Comparison of ENCODE assay signal across 8 cellular contexts in the genomic region with DNA sequence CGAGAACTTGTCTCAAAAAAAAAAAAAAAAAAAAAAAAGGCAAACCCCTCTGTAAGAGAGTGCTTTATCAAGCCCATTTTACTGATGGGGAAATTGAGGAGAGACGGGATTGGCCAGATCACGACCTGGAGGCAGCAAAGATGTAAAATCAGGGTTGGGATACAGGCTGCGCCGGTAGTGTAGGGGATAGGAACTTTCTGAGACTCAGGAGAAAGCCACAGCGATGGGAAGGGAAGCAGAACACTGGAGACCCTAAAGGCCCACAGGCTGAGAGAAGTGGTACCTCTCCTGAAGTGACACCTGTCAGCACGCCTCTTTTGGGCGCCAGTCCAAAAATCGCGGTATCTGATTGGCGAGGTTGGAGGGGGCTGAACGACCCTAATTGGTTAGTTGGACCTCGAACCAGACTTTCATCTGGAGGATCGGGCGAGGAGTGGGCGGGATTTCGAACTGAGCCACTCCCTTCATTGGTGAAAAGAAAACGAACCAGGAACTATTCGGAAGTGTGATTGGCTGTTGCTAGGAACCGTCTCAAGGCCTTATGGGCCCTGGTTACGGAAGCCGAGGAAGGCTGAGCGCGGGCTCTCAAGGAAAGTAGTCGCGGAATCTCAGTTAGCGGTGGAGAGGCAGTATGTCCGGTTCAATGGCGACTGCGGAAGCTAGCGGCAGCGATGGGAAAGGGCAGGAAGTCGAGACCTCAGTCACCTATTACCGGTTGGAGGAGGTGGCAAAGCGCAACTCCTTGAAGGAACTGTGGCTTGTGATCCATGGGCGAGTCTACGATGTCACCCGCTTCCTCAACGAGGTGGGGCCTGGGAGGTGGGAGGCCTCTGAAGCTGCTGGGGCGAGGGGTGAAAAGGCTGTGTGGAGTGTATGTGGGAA. TPM values are rescaled to one million over a fixed set of nuclear protein-coding genes. Genes with fewer than 3 reads are reported as not detected.
DNase-seq lines count a peak whose midpoint lies in the region; ATAC-seq, FAIRE-seq and TF ChIP-seq lines count a peak whose summit lies in the region.

A gene with protein sequence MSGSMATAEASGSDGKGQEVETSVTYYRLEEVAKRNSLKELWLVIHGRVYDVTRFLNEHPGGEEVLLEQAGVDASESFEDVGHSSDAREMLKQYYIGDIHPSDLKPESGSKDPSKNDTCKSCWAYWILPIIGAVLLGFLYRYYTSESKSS (plus strand): TSS at position 567 of the 882 bp plus-strand sequence. CDS start 65 bp downstream, at position 632.

- peaks cover 46% of the 10 kb centered on the region for H3K79me2 ChIP-seq in OCI-LY7 (ENCODE audit: insufficient read depth, low read depth, low read length)

- H4K20me1 ChIP-seq in OCI-LY7 (ENCODE audit: insufficient read depth, low read length) = no peaks in the 10 kb centered on the region

- no peaks in the 10 kb centered on the region for H3K9me2 ChIP-seq in OCI-LY7 (ENCODE audit: insufficient read depth, low read length)

- H3K9me3 ChIP-seq in OCI-LY7 (ENCODE audit: low read length) = peaks cover 13% of the 10 kb centered on the region; the same call in 1 of the 2 replicates

- DNase-seq in D721Med (ENCODE audit: insufficient read length, low spot score) = peak; percentile 47
- DNase-seq in HuH-7.5 (ENCODE audit: low spot score) = peak; percentile 91
- peak; percentile 99 for DNase-seq in OCI-LY7 (ENCODE audit: low spot score)
- DNase-seq in activated T-cell treated with anti-CD3 and anti-CD28 coated beads for 1 hour (ENCODE audit: low read depth) = peak; percentile 90
- DNase-seq in epidermal melanocyte (ENCODE audit: insufficient read length, low spot score) = peak; percentile 98
- DNase-seq in middle frontal gyrus (ENCODE audit: extremely low spot score, low spot score) = peak; percentile 91
- DNase-seq in stimulated activated CD8-positive, alpha-beta memory T cell treated with anti-CD3 and anti-CD28 coated beads, Interleukin-2, amount 100 ng/mL, for 48 hours (ENCODE audit: low read depth in 2 of 2) = peak; percentile 84 to 92

- CTCF ChIA-PET in OCI-LY7 (lab: Charles Lee; ENCODE audit: unreplicated experiment) = no interaction called here

- intact Hi-C loops in OCI-LY7 (cut with micrococcal nuclease; ENCODE audit: unreplicated experiment) = loop anchor here (10.0 kb wide), 1 partner anchor 141 kb away; a partner anchor contains a TSS

- peak within 1 kb of the TSS; percentile 73 for H3K27ac ChIP-seq in OCI-LY7 (ENCODE audit: low read depth, low read length, poor library complexity, severe bottlenecking)

- POLR2A ChIA-PET in OCI-LY7 (lab: Charles Lee) = interaction anchor here (0.7 to 1.8 kb wide), 6 partner anchors 11 to 700 kb away, joined by 3 to 6 read pairs (median 4); a partner anchor contains a TSS

- peak within 1 kb of the TSS; percentile 46; the same call in 1 of the 2 replicates for H2AFZ ChIP-seq in OCI-LY7 (ENCODE audit: low read length)

- H3K36me3 ChIP-seq in OCI-LY7 (ENCODE audit: insufficient read depth, low read length) = peaks cover 29% of the 10 kb centered on the region

- no peak for TF ChIP-seq CTCF in D721Med (IDR thresholded peaks at IDR 0.05; ENCODE audit: insufficient read depth, missing control alignments)
- TF ChIP-seq CTCF in OCI-LY7 (conservative IDR thresholded peaks at IDR 0.05; ENCODE audit: low read length) = no peak

- peak; percentile 88 for ATAC-seq in GM21526 (IDR thresholded peaks at IDR 0.05; ENCODE audit: low FRiP score, unreplicated experiment)

- H3K4me2 ChIP-seq in OCI-LY7 (ENCODE audit: low read length) = peak within 1 kb of the TSS; percentile 84

- H3K4me3 ChIP-seq in OCI-LY7 (ENCODE audit: low read depth, low read length, poor library complexity, severe bottlenecking) = peak within 1 kb of the TSS; percentile 84

- no peak for FAIRE-seq in D721Med (lab: Jason Lieb, UNC)

- no TSS peak for BruUV-seq in OCI-LY7 (replicated peaks; lab: Mats Ljungman, UMichigan)

- peaks cover 12% of the 10 kb centered on the region for H3K4me1 ChIP-seq in OCI-LY7 (ENCODE audit: insufficient read depth, low read length, poor library complexity, severe bottlenecking)

RNA-seq across cellular contexts. Expression of the gene that starts here (rescaled TPM):
- total RNA-seq in OCI-LY7 (2014; rRNA removed; shearing (Covaris generic)) = 64.9 and 83.0 TPM in 2 replicates
- 177 and 184 TPM in 2 replicates for total RNA-seq in OCI-LY7 (2022)

Comparison
In these comparisons a context has a peak if more than half of its experiments do, and no peak if none do; other contexts are left out.
1. Peak in every context shown above with its lines: DNase-seq, ATAC-seq, H3K4me3 ChIP-seq and H3K27ac ChIP-seq.
2. DNase-seq: peak in every context shown above with its lines; median percentile 99 in OCI-LY7; 98 in epidermal melanocyte; 91 in HuH-7.5; 91 in middle frontal gyrus; 90 in activated T-cell treated with anti-CD3 and anti-CD28 coated beads for 1 hour; 88 in stimulated activated CD8-positive, alpha-beta memory T cell treated with anti-CD3 and anti-CD28 coated beads, Interleukin-2, amount 100 ng/mL, for 48 hours; 47 in D721Med.